ENCODE assay signal across 30 cellular contexts in the genomic region with DNA sequence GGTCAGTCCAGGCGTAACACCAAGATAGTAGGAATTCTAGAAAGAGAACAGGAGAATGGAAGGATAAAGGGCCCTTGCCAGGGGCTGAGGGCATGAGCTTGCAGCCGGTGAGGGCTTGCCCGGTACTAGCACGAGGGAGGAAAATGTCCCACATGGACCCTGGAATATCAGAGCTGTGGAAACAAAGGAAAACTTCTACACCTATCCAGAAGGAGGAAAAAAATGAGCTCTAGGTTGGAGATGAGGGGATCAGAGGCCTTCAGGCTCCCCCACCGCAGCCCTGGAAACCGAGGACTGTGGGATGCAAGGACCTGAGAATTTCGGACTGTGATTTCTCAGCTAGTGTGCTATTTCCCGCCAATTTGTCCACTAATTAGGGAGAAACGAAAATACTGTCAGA. TPM values are rescaled to one million over a fixed set of nuclear protein-coding genes. Genes with fewer than 3 reads are reported as not detected.
"Had no signal": no experiment of that assay in that cellular context is flagged by ENCODE, and none has a peak within 500 bp of the region (broad histone marks: within the 10 kb centered on the region; RNA-seq: fewer than 3 reads in every experiment).

No MANE protein-coding gene starts in this region.

- H3K4me3 ChIP-seq: left ventricle myocardium inferior, mucosa of descending colon, right atrium auricular region, right lobe of liver, stomach, testis, thyroid gland, transverse colon, upper lobe of left lung, vagina had no signal

- H3K27me3 ChIP-seq: right atrium auricular region, right lobe of liver, testis, thyroid gland, transverse colon, upper lobe of left lung, vagina had no signal

- H3K27ac Mint-ChIP-seq: immature natural killer cell; memory B cell; naive thymus-derived CD4-positive, alpha-beta T cell; natural killer cell treated with Interleukin-12 subunit alpha and Interleukin-12 subunit beta and Interleukin-15 and Interleukin-18, amount 100 ng/mL, for 72 hours; progenitor cell of endocrine pancreas; stimulated activated memory B cell treated with anti-CD40 and anti-IgM and Interleukin-4, amounts not matched to agents 10 μg/mL and 1 μg/mL and 100 μg/mL, for 72 hours had no signal

- H3K27ac ChIP-seq: left ventricle myocardium inferior, parathyroid adenoma, right atrium auricular region, right lobe of liver, stomach, testis, thyroid gland, transverse colon, vagina had no signal

- H3K4me3 Mint-ChIP-seq: immature natural killer cell; memory B cell; naive thymus-derived CD4-positive, alpha-beta T cell; natural killer cell treated with Interleukin-12 subunit alpha and Interleukin-12 subunit beta and Interleukin-15 and Interleukin-18, amount 100 ng/mL, for 72 hours; stimulated activated memory B cell treated with anti-CD40 and anti-IgM and Interleukin-4, amounts not matched to agents 10 μg/mL and 1 μg/mL and 100 μg/mL, for 72 hours had no signal

- H3K79me2 ChIP-seq: parathyroid adenoma had no signal

- H3K36me3 ChIP-seq: left ventricle myocardium inferior, right atrium auricular region, right lobe of liver, stomach, thyroid gland, transverse colon, vagina had no signal

- ATAC-seq: mucosa of descending colon; naive thymus-derived CD4-positive, alpha-beta T cell; natural killer cell treated with Interleukin-12 subunit alpha and Interleukin-12 subunit beta and Interleukin-15 and Interleukin-18, amount 100 ng/mL, for 72 hours; right lobe of liver; stimulated activated memory B cell treated with anti-CD40 and anti-IgM and Interleukin-4, amounts not matched to agents 10 μg/mL and 1 μg/mL and 100 μg/mL, for 72 hours; stimulated activated naive CD8-positive, alpha-beta T cell treated with anti-CD3 and anti-CD28 coated beads, Interleukin-15, Interleukin-2, amounts not matched to agents 100 U/mL and 50 U/mL, for 24 hours had no signal

- H3K4me1 ChIP-seq: parathyroid adenoma, right atrium auricular region, right lobe of liver, stomach, testis, thyroid gland, transverse colon, vagina had no signal

- H3K36me3 Mint-ChIP-seq: immature natural killer cell; memory B cell; naive thymus-derived CD4-positive, alpha-beta T cell; natural killer cell treated with Interleukin-12 subunit alpha and Interleukin-12 subunit beta and Interleukin-15 and Interleukin-18, amount 100 ng/mL, for 72 hours; stimulated activated memory B cell treated with anti-CD40 and anti-IgM and Interleukin-4, amounts not matched to agents 10 μg/mL and 1 μg/mL and 100 μg/mL, for 72 hours had no signal

- H2AFZ ChIP-seq: parathyroid adenoma had no signal

- H3K9me3 ChIP-seq: left ventricle myocardium inferior, mucosa of descending colon, right atrium auricular region, right lobe of liver, stomach, testis, thyroid gland, transverse colon, upper lobe of left lung, vagina had no signal

- H3K4me1 Mint-ChIP-seq: immature natural killer cell; memory B cell; naive thymus-derived CD4-positive, alpha-beta T cell; stimulated activated memory B cell treated with anti-CD40 and anti-IgM and Interleukin-4, amounts not matched to agents 10 μg/mL and 1 μg/mL and 100 μg/mL, for 72 hours had no signal

- DNase-seq: hypothalamus; immature natural killer cell; left ventricle myocardium inferior; midbrain; mucosa of descending colon; naive thymus-derived CD4-positive, alpha-beta T cell; small intestine; stimulated activated CD4-positive, alpha-beta T cell treated with anti-CD3 and anti-CD28 coated beads, Interleukin-1b, Interleukin-23, amount 100 ng/mL, for 48 hours; stimulated activated CD4-positive, alpha-beta T cell treated with anti-CD3 and anti-CD28 coated beads, Interleukin-2, amount 100 ng/mL, for 48 hours; stimulated activated CD4-positive, alpha-beta T cell treated with anti-CD3 and anti-CD28 coated beads, Interleukin-4, amount 100 ng/mL, for 4 hours; stimulated activated CD8-positive, alpha-beta memory T cell treated with anti-CD3 and anti-CD28 coated beads, Interleukin-4, amount 100 ng/mL, for 48 hours; stimulated activated naive CD8-positive, alpha-beta T cell treated with anti-CD3 and anti-CD28 coated beads, Interleukin-15, Interleukin-2, amounts not matched to agents 100 U/mL and 50 U/mL, for 24 hours; stomach; testis; thyroid gland; transverse colon had no signal

- H3K9ac ChIP-seq: parathyroid adenoma had no signal

- H3K9me3 Mint-ChIP-seq: immature natural killer cell; memory B cell; naive thymus-derived CD4-positive, alpha-beta T cell; natural killer cell treated with Interleukin-12 subunit alpha and Interleukin-12 subunit beta and Interleukin-15 and Interleukin-18, amount 100 ng/mL, for 72 hours; stimulated activated memory B cell treated with anti-CD40 and anti-IgM and Interleukin-4, amounts not matched to agents 10 μg/mL and 1 μg/mL and 100 μg/mL, for 72 hours had no signal

RNA-seq across cellular contexts. Expression of a gene that starts 22.1 kb away (rescaled TPM):
- total RNA-seq: kidney epithelial cell; myocyte; natural killer cell treated with Interleukin-12 subunit alpha and Interleukin-12 subunit beta and Interleukin-15 and Interleukin-18, amount 100 ng/mL, for 72 hours; osteocyte; progenitor cell of endocrine pancreas; pulmonary artery endothelial cell had no signal
- polyA plus RNA-seq: immature natural killer cell; naive thymus-derived CD4-positive, alpha-beta T cell; neural cell had no signal
